In the genomic region with DNA sequence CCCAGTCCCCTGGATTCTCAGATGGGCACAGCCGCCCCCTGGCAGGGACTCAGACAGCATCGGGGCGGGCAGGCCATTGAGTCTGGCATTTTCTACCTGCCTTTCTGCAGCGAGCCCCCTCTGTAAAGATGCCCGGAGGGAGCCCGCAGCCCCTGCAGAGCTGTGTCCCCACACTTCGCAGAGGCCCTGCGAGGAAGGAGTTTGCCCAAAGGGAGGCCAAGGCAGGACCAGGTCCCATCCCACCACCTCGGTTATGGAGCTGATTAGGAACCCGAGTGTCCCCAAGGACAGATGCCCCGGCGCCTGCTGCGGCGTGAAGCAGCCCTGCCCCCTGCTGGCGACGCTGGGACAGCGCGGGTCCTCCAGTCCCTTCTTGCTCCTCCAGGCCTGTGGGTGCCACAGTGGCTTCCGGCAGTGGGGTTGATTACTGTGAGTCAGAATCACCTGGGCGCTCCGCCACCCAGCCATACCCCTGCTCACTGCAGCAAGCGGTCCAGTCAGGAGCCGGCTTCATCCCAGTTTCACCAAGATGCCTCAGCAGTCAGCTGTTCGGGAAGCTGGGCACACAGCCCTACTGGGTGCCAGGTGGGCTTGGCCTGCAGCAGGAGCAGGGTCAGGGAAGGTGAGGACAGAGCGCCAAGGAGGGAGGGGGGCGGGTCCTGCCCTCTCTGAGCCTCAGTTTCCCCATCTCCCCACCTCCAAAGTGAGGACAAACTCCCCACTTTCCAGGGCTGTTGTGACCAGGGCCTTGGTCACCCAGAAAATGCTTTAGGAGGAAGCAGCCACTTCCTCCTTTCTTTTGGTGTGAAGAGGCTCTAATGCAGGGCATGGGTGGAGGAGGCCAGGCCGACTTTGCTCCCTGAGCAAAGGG, we compare ENCODE assay signal across 8 cellular contexts.
DNase-seq lines count a peak whose midpoint lies in the region; ATAC-seq and TF ChIP-seq lines count a peak whose summit lies in the region.

No MANE protein-coding gene starts in this region.

- peaks cover 0 to 6% (median 0%) of the 10 kb centered on the region in 4 donors for H3K36me3 ChIP-seq in sigmoid colon

- no peak overlapping the region for H3K4me3 Mint-ChIP-seq in HFFc6

- peak; percentile 99 for TF ChIP-seq CTCF in HFFc6 (IDR thresholded peaks at IDR 0.05)
- peak; percentile 98 to 99 (median 99) for TF ChIP-seq CTCF in sigmoid colon (IDR thresholded peaks at IDR 0.05)

- WGBS in right cardiac atrium = 13% methylated on average over 27 of the region's 27 CpGs
- 11 to 20% methylated on average over 27 of the region's 27 CpGs for WGBS in sigmoid colon, 2 donors

- H3K27me3 ChIP-seq in right cardiac atrium (ENCODE audit: control insufficient read depth, insufficient read depth) (no peaks in the 10 kb centered on the region), sigmoid colon (peaks cover 3 to 20% (median 10%) of the 10 kb centered on the region in 3 donors)

- intact Hi-C loops in right cardiac atrium (cut with DNase I) (loop anchor here (1.0 to 2.0 kb wide), 3 partner anchors 272 to 273 kb away; no protein-coding TSS in a partner anchor), sigmoid colon (cut with DNase I) (loop anchor here (1.0 to 5.0 kb wide), 3 partner anchors 117 to 273 kb away; partner anchors contain the start of gene RXRA)

- H3K4me1 ChIP-seq in right cardiac atrium (ENCODE audit: control insufficient read depth, insufficient read depth, low read length) (peaks cover 13% of the 10 kb centered on the region), sigmoid colon (peaks cover 0 to 27% (median 25%) of the 10 kb centered on the region in 4 donors)

- DNase-seq in G401 (ENCODE audit: low spot score) (peak; percentile 85), HFFc6 (peak; percentile 96), NCI-H146 (lab: John Stamatoyannopoulos, UW) (peak; percentile 41), T1000 (lab: John Stamatoyannopoulos, UW) (peak; percentile 78), anterior cingulate cortex (lab: John Stamatoyannopoulos, UW) (peak in 57 of 58 donors; percentile 24 to 90 (median 75)), right cardiac atrium (peak; percentile 84 to 93 (median 93)), sigmoid colon (peak; percentile 95)

- TF ChIP-seq EP300 in sigmoid colon (IDR thresholded peaks at IDR 0.05) = no peak

- peaks cover 8% of the 10 kb centered on the region for H3K9me3 Mint-ChIP-seq in HFFc6

- peak overlapping the region; percentile 63 for H3K27ac Mint-ChIP-seq in HFFc6

- ATAC-seq in right cardiac atrium (peak; percentile 78 to 85), HG02852 (IDR thresholded peaks at IDR 0.05; ENCODE audit: unreplicated experiment) (no peak)

- peaks cover 3% of the 10 kb centered on the region; the same call in 1 of the 2 replicates for H3K36me3 Mint-ChIP-seq in HFFc6 (ENCODE audit: low read depth)

- H3K9me3 ChIP-seq in right cardiac atrium (ENCODE audit: control insufficient read depth, low read length) (no peaks in the 10 kb centered on the region), sigmoid colon (no peaks in the 10 kb centered on the region)

- H3K4me1 Mint-ChIP-seq in HFFc6 (ENCODE audit: low read depth) = peaks cover 13% of the 10 kb centered on the region

- in situ Hi-C loops in G401 (cut with HindIII; ENCODE audit: low sequenced_read_pairs) = no loop called here

- H3K4me3 ChIP-seq in right cardiac atrium (ENCODE audit: low read length) = no peak overlapping the region
- H3K4me3 ChIP-seq in sigmoid colon = no peak overlapping the region

- H3K27ac ChIP-seq in right cardiac atrium (ENCODE audit: low read length) = no peak overlapping the region
- H3K27ac ChIP-seq in sigmoid colon = peak overlapping the region in 2 of 4 donors; percentile 22 to 43

- TF ChIP-seq POLR2A in sigmoid colon (IDR thresholded peaks at IDR 0.05) = no peak

- H3K27me3 Mint-ChIP-seq in HFFc6 (ENCODE audit: insufficient read depth) = peaks cover 22% of the 10 kb centered on the region

Comparison
In these comparisons a context has a peak if more than half of its experiments do, and no peak if none do; other contexts are left out.
1. DNase-seq: peak in every context shown above with its lines; median percentile 96 in HFFc6; 95 in sigmoid colon; 93 in right cardiac atrium; 85 in G401; 78 in T1000; 75 in anterior cingulate cortex; 41 in NCI-H146.